19 cellular contexts compared by ENCODE assay signal in genomic region chr2:85761512-85761944, GRCh38. TPM values are rescaled to one million over a fixed set of nuclear protein-coding genes. Genes with fewer than 3 reads are reported as not detected.
DNase-seq lines count a peak whose midpoint lies in the region; ATAC-seq and TF ChIP-seq lines count a peak whose summit lies in the region.
"Had no signal": no experiment of that assay in that cellular context is flagged by ENCODE, and none has a peak within 500 bp of the region (broad histone marks: within the 10 kb centered on the region; RNA-seq: fewer than 3 reads in every experiment).

No MANE protein-coding gene starts in this region.

- peaks cover 29 to 67% of the 10 kb centered on the region in 2 donors for H3K36me3 ChIP-seq in ascending aorta
- peaks cover 34 to 49% (median 48%) of the 10 kb centered on the region in 3 donors for H3K36me3 ChIP-seq in tibial artery
- H3K36me3 ChIP-seq: Peyer's patch had no signal

- CTCF ChIA-PET in activated CD8-positive, alpha-beta T cell treated with anti-CD3 and anti-CD28 coated beads, Interleukin-2, amount 10 ng/mL, durations not matched to agents 7 days and 5 days (lab: Charles Lee) = interaction anchor here (1.0 to 5.5 kb wide), 6 partner anchors 8 to 82 kb away, joined by 4 to 33 read pairs (median 5); partner anchors contain the start of gene ATOH8
- CTCF ChIA-PET in activated CD8-positive, alpha-beta T cell treated with anti-CD3 and anti-CD28 coated beads for 36 hours (lab: Charles Lee) = interaction anchor here (0.8 to 3.4 kb wide), 3 partner anchors 11 to 66 kb away, joined by 3 to 26 read pairs (median 7); no protein-coding TSS in a partner anchor

- DNase-seq in activated CD8-positive, alpha-beta T cell treated with anti-CD3 and anti-CD28 coated beads, Interleukin-2, amount 10 ng/mL, durations not matched to agents 7 days and 5 days = no peak
- no peak for DNase-seq in activated CD8-positive, alpha-beta T cell treated with anti-CD3 and anti-CD28 coated beads for 36 hours
- DNase-seq in ascending aorta (ENCODE audit: low spot score in 2 of 2) (no peak), memory B cell (ENCODE audit: low spot score in 2 of 2) (no peak), tibial artery (no peak), CD14-positive monocyte (ENCODE audit: low spot score) (no peak), retina (no peak)
- DNase-seq: COR-L47, DMS53, KG1, NCI-H1105, NCI-H187, NCI-H2171 treated with DMSO at 0.1 percent for 48 hours, NCI-H774, Peyer's patch, SHP77 treated with DMSO at 0.1 percent for 48 hours had no signal

- H3K36me3 Mint-ChIP-seq in activated CD8-positive, alpha-beta T cell treated with anti-CD3 and anti-CD28 coated beads, Interleukin-2, amount 10 ng/mL, durations not matched to agents 7 days and 5 days (ENCODE audit: low read depth) = no peaks in the 10 kb centered on the region
- H3K36me3 Mint-ChIP-seq in activated CD8-positive, alpha-beta T cell treated with anti-CD3 and anti-CD28 coated beads for 36 hours (ENCODE audit: low read depth) = no peaks in the 10 kb centered on the region
- H3K36me3 Mint-ChIP-seq in memory B cell (no peaks in the 10 kb centered on the region), CD14-positive monocyte (peaks cover 14 to 15% of the 10 kb centered on the region in 2 donors)

- no peaks in the 10 kb centered on the region for H3K9me3 Mint-ChIP-seq in activated CD8-positive, alpha-beta T cell treated with anti-CD3 and anti-CD28 coated beads, Interleukin-2, amount 10 ng/mL, durations not matched to agents 7 days and 5 days (ENCODE audit: insufficient read depth)
- no peaks in the 10 kb centered on the region for H3K9me3 Mint-ChIP-seq in activated CD8-positive, alpha-beta T cell treated with anti-CD3 and anti-CD28 coated beads for 36 hours
- H3K9me3 Mint-ChIP-seq in memory B cell (no peaks in the 10 kb centered on the region), CD14-positive monocyte (peaks cover 0 to 8% (median 0%) of the 10 kb centered on the region in 7 donors)

- H3K27me3 ChIP-seq in ascending aorta (no peaks in the 10 kb centered on the region), tibial artery (no peaks in the 10 kb centered on the region)
- H3K27me3 ChIP-seq: Peyer's patch had no signal

- H3K4me1 Mint-ChIP-seq in activated CD8-positive, alpha-beta T cell treated with anti-CD3 and anti-CD28 coated beads, Interleukin-2, amount 10 ng/mL, durations not matched to agents 7 days and 5 days (ENCODE audit: low read depth) = no peaks in the 10 kb centered on the region
- H3K4me1 Mint-ChIP-seq in activated CD8-positive, alpha-beta T cell treated with anti-CD3 and anti-CD28 coated beads for 36 hours (ENCODE audit: low read depth) = no peaks in the 10 kb centered on the region
- H3K4me1 Mint-ChIP-seq in memory B cell = peaks cover 8% of the 10 kb centered on the region
- H3K4me1 Mint-ChIP-seq in CD14-positive monocyte = peaks cover 29% of the 10 kb centered on the region

- H3K4me1 ChIP-seq in ascending aorta (peaks cover 19 to 77% of the 10 kb centered on the region in 2 donors), tibial artery (peaks cover 0 to 100% (median 67%) of the 10 kb centered on the region in 4 donors)

- intact Hi-C loops in activated CD8-positive, alpha-beta T cell treated with anti-CD3 and anti-CD28 coated beads for 36 hours (cut with micrococcal nuclease) = no loop called here
- intact Hi-C loops in ascending aorta (cut with DNase I) = no loop called here
- intact Hi-C loops in tibial artery (cut with DNase I; ENCODE audit: low total_unique reads) = no loop called here
- intact Hi-C loops in CD14-positive monocyte (cut with micrococcal nuclease) = no loop called here

- H3K4me3 ChIP-seq in ascending aorta (peak overlapping the region; percentile 30 to 85), tibial artery (peak overlapping the region in 1 of 2 donors; percentile 19)
- H3K4me3 ChIP-seq: Peyer's patch had no signal

- no peak overlapping the region for H3K4me3 Mint-ChIP-seq in activated CD8-positive, alpha-beta T cell treated with anti-CD3 and anti-CD28 coated beads, Interleukin-2, amount 10 ng/mL, durations not matched to agents 7 days and 5 days
- no peak overlapping the region for H3K4me3 Mint-ChIP-seq in activated CD8-positive, alpha-beta T cell treated with anti-CD3 and anti-CD28 coated beads for 36 hours
- H3K4me3 Mint-ChIP-seq in memory B cell = no peak overlapping the region
- H3K4me3 Mint-ChIP-seq in CD14-positive monocyte = no peak overlapping the region

- ATAC-seq in activated CD8-positive, alpha-beta T cell treated with anti-CD3 and anti-CD28 coated beads, Interleukin-2, amount 10 ng/mL, durations not matched to agents 7 days and 5 days = peak; percentile 12
- ATAC-seq in activated CD8-positive, alpha-beta T cell treated with anti-CD3 and anti-CD28 coated beads for 36 hours = no peak
- ATAC-seq in memory B cell (ENCODE audit: low read depth) (peak; percentile 41), GM19397 (IDR thresholded peaks at IDR 0.05; ENCODE audit: unreplicated experiment) (no peak)
- ATAC-seq: HCT116 had no signal

- H3K27ac Mint-ChIP-seq in activated CD8-positive, alpha-beta T cell treated with anti-CD3 and anti-CD28 coated beads, Interleukin-2, amount 10 ng/mL, durations not matched to agents 7 days and 5 days = no peak overlapping the region
- no peak overlapping the region for H3K27ac Mint-ChIP-seq in activated CD8-positive, alpha-beta T cell treated with anti-CD3 and anti-CD28 coated beads for 36 hours
- H3K27ac Mint-ChIP-seq in memory B cell = no peak overlapping the region
- no peak overlapping the region for H3K27ac Mint-ChIP-seq in CD14-positive monocyte

- H3K27me3 Mint-ChIP-seq in activated CD8-positive, alpha-beta T cell treated with anti-CD3 and anti-CD28 coated beads, Interleukin-2, amount 10 ng/mL, durations not matched to agents 7 days and 5 days (ENCODE audit: low read depth) = peaks cover 43% of the 10 kb centered on the region
- H3K27me3 Mint-ChIP-seq in activated CD8-positive, alpha-beta T cell treated with anti-CD3 and anti-CD28 coated beads for 36 hours = peaks cover 40% of the 10 kb centered on the region
- peaks cover 46% of the 10 kb centered on the region for H3K27me3 Mint-ChIP-seq in memory B cell
- peaks cover 26 to 42% (median 33%) of the 10 kb centered on the region in 3 donors for H3K27me3 Mint-ChIP-seq in CD14-positive monocyte (ENCODE audit: low read depth in 3 of 3)

- H3K27ac ChIP-seq in ascending aorta = peak overlapping the region; percentile 71 to 78
- peak overlapping the region; percentile 51 to 96 for H3K27ac ChIP-seq in tibial artery
- H3K27ac ChIP-seq: C4-2B, Peyer's patch had no signal

- H3K9me3 ChIP-seq in ascending aorta = no peaks in the 10 kb centered on the region
- no peaks in the 10 kb centered on the region for H3K9me3 ChIP-seq in tibial artery
- H3K9me3 ChIP-seq: Peyer's patch had no signal

- no peak for TF ChIP-seq CTCF in activated CD8-positive, alpha-beta T cell treated with anti-CD3 and anti-CD28 coated beads for 36 hours (IDR thresholded peaks at IDR 0.05)
- TF ChIP-seq CTCF in ascending aorta (IDR thresholded peaks at IDR 0.05) (no peak), tibial artery (IDR thresholded peaks at IDR 0.05) (no peak), CD14-positive monocyte (IDR thresholded peaks at IDR 0.05) (no peak)

- POLR2A ChIA-PET in activated CD8-positive, alpha-beta T cell treated with anti-CD3 and anti-CD28 coated beads, Interleukin-2, amount 10 ng/mL, durations not matched to agents 7 days and 5 days (lab: Charles Lee) = no interaction called here
- POLR2A ChIA-PET in activated CD8-positive, alpha-beta T cell treated with anti-CD3 and anti-CD28 coated beads for 36 hours (lab: Charles Lee) = interaction anchor here (1.1 kb wide), 1 partner anchor 26 kb away, joined by 3 read pairs; no protein-coding TSS in a partner anchor

RNA-seq across cellular contexts. Expression of gene ATOH8, which starts 7.7 kb away (rescaled TPM):
- total RNA-seq in activated CD8-positive, alpha-beta T cell treated with anti-CD3 and anti-CD28 coated beads, Interleukin-2, amount 10 ng/mL, durations not matched to agents 7 days and 5 days = under 1 TPM; 0.11 to 0.13 TPM
- not detected for total RNA-seq in activated CD8-positive, alpha-beta T cell treated with anti-CD3 and anti-CD28 coated beads for 36 hours
- 239 TPM for total RNA-seq in ascending aorta
- 1 to 10 TPM; 2.0 to 2.1 TPM for polyA plus RNA-seq in CD14-positive monocyte

Comparison
In these comparisons a context has a peak if more than half of its experiments do, and no peak if none do; other contexts are left out.
1. ATAC-seq: peak in activated CD8-positive, alpha-beta T cell treated with anti-CD3 and anti-CD28 coated beads, Interleukin-2, amount 10 ng/mL, durations not matched to agents 7 days and 5 days (single experiment) and memory B cell (single experiment); none in activated CD8-positive, alpha-beta T cell treated with anti-CD3 and anti-CD28 coated beads for 36 hours (single experiment) and GM19397 (single experiment).
2. RNA of gene ATOH8, which starts 7.7 kb away (total RNA-seq): 239 TPM in ascending aorta (single experiment); 0.11 to 0.13 TPM in activated CD8-positive, alpha-beta T cell treated with anti-CD3 and anti-CD28 coated beads, Interleukin-2, amount 10 ng/mL, durations not matched to agents 7 days and 5 days and not detected in activated CD8-positive, alpha-beta T cell treated with anti-CD3 and anti-CD28 coated beads for 36 hours; every median in the first group is over 100 times any median in the second.